8 cellular contexts compared by ENCODE assay signal in the genomic region with DNA sequence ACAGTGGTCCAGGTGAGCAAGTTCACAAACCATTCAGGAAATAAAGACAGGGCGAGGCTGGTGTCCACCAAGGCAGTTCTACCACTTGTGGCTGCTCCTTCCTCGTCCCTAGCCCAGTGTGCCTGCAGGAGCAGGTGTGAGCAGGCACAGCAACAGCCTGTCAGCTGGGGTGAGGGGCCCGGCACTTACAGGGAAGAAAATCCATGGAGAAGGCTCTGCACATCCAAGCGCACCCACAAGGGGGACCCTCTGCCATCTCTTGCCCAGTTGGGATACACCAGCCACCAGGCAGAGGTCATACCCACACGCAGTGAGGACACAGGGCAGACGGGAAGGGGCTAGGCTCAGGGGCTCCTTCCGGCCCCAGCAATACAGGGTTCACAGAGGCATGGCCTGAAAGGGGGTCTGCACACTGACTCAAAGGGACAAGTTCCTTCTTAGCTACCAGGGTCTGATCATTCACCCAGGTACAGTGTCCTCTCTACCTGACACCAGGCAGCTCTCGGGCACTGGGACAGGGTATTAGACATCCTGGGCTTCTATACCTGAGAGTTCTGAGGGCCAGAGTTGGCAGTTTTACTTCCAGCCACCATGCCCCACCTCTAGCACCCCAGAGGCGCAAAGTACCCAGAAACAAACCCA. TPM values are rescaled to one million over a fixed set of nuclear protein-coding genes. Genes with fewer than 3 reads are reported as not detected.
DNase-seq lines count a peak whose midpoint lies in the region; ATAC-seq, FAIRE-seq and TF ChIP-seq lines count a peak whose summit lies in the region.

No MANE protein-coding gene starts in this region.

- H3K36me3 ChIP-seq in BJ (ENCODE audit: control insufficient read depth, insufficient read depth, low read length): peaks cover 41% of the 10 kb centered on the region
- H3K36me3 ChIP-seq in OCI-LY7 (ENCODE audit: insufficient read depth, low read length): peaks cover 65% of the 10 kb centered on the region
- peaks cover 71% of the 10 kb centered on the region for H3K36me3 ChIP-seq in lower lobe of right lung

- H3K4me3 ChIP-seq in BJ (ENCODE audit: low read depth, low read length) (no peak overlapping the region), OCI-LY7 (ENCODE audit: low read depth, low read length, poor library complexity, severe bottlenecking) (no peak overlapping the region), lower lobe of right lung (no peak overlapping the region)

- CTCF ChIA-PET in BJ (lab: Yijun Ruan, JAX): interaction anchor here (0.5 to 1.7 kb wide), 11 partner anchors 11 to 112 kb away, joined by 3 to 8 read pairs (median 4); partner anchors contain the start of genes HMOX2 and MGRN1
- CTCF ChIA-PET in OCI-LY7 (lab: Charles Lee; ENCODE audit: unreplicated experiment): interaction anchor here (0.5 kb wide), 1 partner anchor 37 kb away, joined by 4 read pairs; no protein-coding TSS in a partner anchor

- H2AFZ ChIP-seq in OCI-LY7 (ENCODE audit: low read length): no peak overlapping the region

- POLR2A ChIA-PET in BJ (lab: Charles Lee): no interaction called here
- POLR2A ChIA-PET in OCI-LY7 (lab: Charles Lee): no interaction called here

- FAIRE-seq in H54 (lab: Jason Lieb, UNC) (no peak), GM19239 (lab: Jason Lieb, UNC) (no peak)

- H3K4me3 Mint-ChIP-seq in dendritic cell treated with granulocyte-macrophage colony-stimulating factor and Interleukin-4, amounts not matched to agents 40 ng/mL and 50 ng/mL, for 4 days: peak overlapping the region; percentile 10

- BruUV-seq in OCI-LY7 (replicated peaks; lab: Mats Ljungman, UMichigan): TSS peak; percentile 82

- H3K27me3 Mint-ChIP-seq in dendritic cell treated with granulocyte-macrophage colony-stimulating factor and Interleukin-4, amounts not matched to agents 40 ng/mL and 50 ng/mL, for 4 days: no peaks in the 10 kb centered on the region

- DNase-seq in BJ (ENCODE audit: low read depth): no peak
- peak; percentile 45 for DNase-seq in H54 (ENCODE audit: insufficient read length, low spot score)
- peak; percentile 40 for DNase-seq in OCI-LY7 (ENCODE audit: low spot score)
- no peak for DNase-seq in lower lobe of right lung
- no peak for DNase-seq in GM19239 (ENCODE audit: insufficient read length, low spot score)

- TF ChIP-seq POLR2A in H54 (IDR thresholded peaks at IDR 0.05; ENCODE audit: low read depth, low read length): no peak

- no peaks in the 10 kb centered on the region for H4K20me1 ChIP-seq in OCI-LY7 (ENCODE audit: insufficient read depth, low read length)

- TF ChIP-seq CTCF in BJ (IDR thresholded peaks at IDR 0.05; ENCODE audit: insufficient read depth, low read depth, low read length) (peak; percentile 68), OCI-LY7 (conservative IDR thresholded peaks at IDR 0.05; ENCODE audit: low read length) (peak; percentile 62), lower lobe of right lung (IDR thresholded peaks at IDR 0.05) (peak; percentile 45)

- H3K9me3 Mint-ChIP-seq in dendritic cell treated with granulocyte-macrophage colony-stimulating factor and Interleukin-4, amounts not matched to agents 40 ng/mL and 50 ng/mL, for 4 days: no peaks in the 10 kb centered on the region

- peak; percentile 17 to 32 for ATAC-seq in lower lobe of right lung
- no peak for ATAC-seq in GM18858 (IDR thresholded peaks at IDR 0.05; ENCODE audit: unreplicated experiment)
- ATAC-seq in HG02623 (IDR thresholded peaks at IDR 0.05; ENCODE audit: unreplicated experiment): no peak

- intact Hi-C loops in OCI-LY7 (cut with micrococcal nuclease; ENCODE audit: unreplicated experiment): no loop called here
- intact Hi-C loops in dendritic cell treated with granulocyte-macrophage colony-stimulating factor and Interleukin-4, amounts not matched to agents 40 ng/mL and 50 ng/mL, for 4 days (cut with micrococcal nuclease): loop anchor here (10.0 kb wide), 1 partner anchor 153 kb away; no protein-coding TSS in a partner anchor
- intact Hi-C loops in lower lobe of right lung (cut with DNase I): no loop called here

- H3K9me2 ChIP-seq in OCI-LY7 (ENCODE audit: insufficient read depth, low read length): no peaks in the 10 kb centered on the region

- H3K36me3 Mint-ChIP-seq in dendritic cell treated with granulocyte-macrophage colony-stimulating factor and Interleukin-4, amounts not matched to agents 40 ng/mL and 50 ng/mL, for 4 days (ENCODE audit: low read depth): peaks cover 79% of the 10 kb centered on the region

- peaks cover 76% of the 10 kb centered on the region for H3K4me1 Mint-ChIP-seq in dendritic cell treated with granulocyte-macrophage colony-stimulating factor and Interleukin-4, amounts not matched to agents 40 ng/mL and 50 ng/mL, for 4 days (ENCODE audit: low read depth)

- H3K4me2 ChIP-seq in OCI-LY7 (ENCODE audit: low read length): no peak overlapping the region

- H3K4me1 ChIP-seq in OCI-LY7 (ENCODE audit: insufficient read depth, low read length, poor library complexity, severe bottlenecking) (peaks cover 11% of the 10 kb centered on the region), lower lobe of right lung (peaks cover 50% of the 10 kb centered on the region)

- H3K27me3 ChIP-seq in BJ (ENCODE audit: control insufficient read depth, insufficient read depth, low read length): no peaks in the 10 kb centered on the region
- H3K27me3 ChIP-seq in lower lobe of right lung (ENCODE audit: low read depth): no peaks in the 10 kb centered on the region

- H3K9me3 ChIP-seq in OCI-LY7 (ENCODE audit: low read length) (no peaks in the 10 kb centered on the region), lower lobe of right lung (no peaks in the 10 kb centered on the region)

- H3K27ac ChIP-seq in OCI-LY7 (ENCODE audit: low read depth, low read length, poor library complexity, severe bottlenecking) (no peak overlapping the region), lower lobe of right lung (no peak overlapping the region)

- peak overlapping the region; percentile 89 for H3K27ac Mint-ChIP-seq in dendritic cell treated with granulocyte-macrophage colony-stimulating factor and Interleukin-4, amounts not matched to agents 40 ng/mL and 50 ng/mL, for 4 days

- no peaks in the 10 kb centered on the region for H3K79me2 ChIP-seq in OCI-LY7 (ENCODE audit: insufficient read depth, low read depth, low read length)

RNA-seq across cellular contexts. Expression of gene CDIP1, which starts 27.0 kb away (rescaled TPM):
- 8.4 and 15.2 TPM in 2 replicates for polyA plus RNA-seq in BJ (2011; rRNA removed)
- 5.6 and 6.9 TPM in 2 replicates for polyA minus RNA-seq in BJ (2011; rRNA and poly(A)+ RNA removed)
- total RNA-seq in OCI-LY7 (2014; rRNA removed; shearing (Covaris generic)): 13.5 and 15.5 TPM in 2 replicates
- total RNA-seq in OCI-LY7 (2022): 33.2 and 34.2 TPM in 2 replicates
- total RNA-seq in lower lobe of right lung: 21.1 TPM

RNA-seq across cellular contexts. Expression of gene HMOX2, which starts 35.4 kb away (rescaled TPM):
- polyA plus RNA-seq in BJ (2011; rRNA removed): 43.5 and 59.5 TPM in 2 replicates
- polyA minus RNA-seq in BJ (2011; rRNA and poly(A)+ RNA removed): 22.5 and 31.5 TPM in 2 replicates
- total RNA-seq in OCI-LY7 (2014; rRNA removed; shearing (Covaris generic)): 46.0 and 55.2 TPM in 2 replicates
- total RNA-seq in OCI-LY7 (2022): 37.0 and 39.5 TPM in 2 replicates
- total RNA-seq in lower lobe of right lung: 53.8 TPM

RNA-seq across cellular contexts. Expression of gene NMRAL1, which starts 37.1 kb away (rescaled TPM):
- 47.4 and 78.0 TPM in 2 replicates for polyA plus RNA-seq in BJ (2011; rRNA removed)
- polyA minus RNA-seq in BJ (2011; rRNA and poly(A)+ RNA removed): 37.5 and 57.0 TPM in 2 replicates
- total RNA-seq in OCI-LY7 (2014; rRNA removed; shearing (Covaris generic)): 92.8 and 113 TPM in 2 replicates
- total RNA-seq in OCI-LY7 (2022): 114 and 139 TPM in 2 replicates
- 43.5 TPM for total RNA-seq in lower lobe of right lung

RNA-seq across cellular contexts. Expression of gene C16orf96, which starts 44.6 kb away (rescaled TPM):
- polyA plus RNA-seq in BJ (2011; rRNA removed): not detected in 2 replicates
- not detected in 2 replicates for polyA minus RNA-seq in BJ (2011; rRNA and poly(A)+ RNA removed)
- 0.08 and 0.13 TPM in 2 replicates for total RNA-seq in OCI-LY7 (2014; rRNA removed; shearing (Covaris generic))
- total RNA-seq in OCI-LY7 (2022) (0.27 and 0.37 TPM in 2 replicates), lower lobe of right lung (0.21 TPM)

Comparison
In these comparisons a context has a peak if more than half of its experiments do, and no peak if none do; other contexts are left out.
1. DNase-seq: peak in H54 (single experiment) and OCI-LY7 (single experiment); none in BJ (single experiment), lower lobe of right lung (single experiment) and GM19239 (single experiment).
2. ATAC-seq: peak in lower lobe of right lung (2 of 2); none in GM18858 (single experiment) and HG02623 (single experiment).
3. Peak in every context shown above with its lines, with median percentiles within 50 percentile points of each other: CTCF ChIP-seq.